ENCODE assay signal across 1 cellular context in the genomic region with DNA sequence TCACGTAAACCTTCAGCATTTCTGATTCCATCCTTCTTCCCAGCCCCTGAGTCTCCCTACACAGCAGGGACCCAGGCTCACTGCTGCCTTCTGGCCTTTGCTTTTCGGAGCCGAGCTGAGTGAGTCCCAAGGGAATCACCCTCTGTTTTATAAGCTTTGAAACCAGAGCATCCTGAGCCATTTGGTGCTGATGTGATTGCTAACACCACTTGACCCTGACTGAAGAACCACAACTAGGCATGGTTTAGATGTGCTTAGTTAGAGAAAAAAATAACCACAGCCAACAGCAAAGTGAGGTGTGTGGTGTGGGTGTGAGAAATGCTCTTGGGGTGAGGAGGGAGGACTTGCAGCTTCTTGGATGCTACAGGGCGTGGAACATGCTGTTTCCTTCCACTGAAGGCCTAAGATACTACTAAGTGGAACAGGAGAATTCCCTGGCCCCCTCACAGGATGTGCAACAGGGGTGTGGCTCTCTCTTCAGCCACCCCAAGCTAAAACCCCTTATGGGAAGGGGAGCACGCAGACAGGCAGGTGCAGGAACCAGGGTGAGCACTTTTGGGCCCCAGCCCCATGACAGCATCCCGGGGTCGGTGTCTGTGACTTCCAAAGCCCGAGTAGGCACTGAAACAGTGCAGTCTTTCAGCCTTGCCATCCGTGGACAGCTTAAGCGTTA.
TF ChIP-seq lines count a peak whose summit lies in the region.

A gene (minus strand): TSS at position 221 of the 673 bp plus-strand sequence. CDS start 53,767 bp downstream, outside the sequence.

TF ChIP-seq in SK-N-SH, 30 proteins besides CTCF, POLR2A, EP300 and RAD21 (continued from another document):
- TF ChIP-seq, protein P1, sequence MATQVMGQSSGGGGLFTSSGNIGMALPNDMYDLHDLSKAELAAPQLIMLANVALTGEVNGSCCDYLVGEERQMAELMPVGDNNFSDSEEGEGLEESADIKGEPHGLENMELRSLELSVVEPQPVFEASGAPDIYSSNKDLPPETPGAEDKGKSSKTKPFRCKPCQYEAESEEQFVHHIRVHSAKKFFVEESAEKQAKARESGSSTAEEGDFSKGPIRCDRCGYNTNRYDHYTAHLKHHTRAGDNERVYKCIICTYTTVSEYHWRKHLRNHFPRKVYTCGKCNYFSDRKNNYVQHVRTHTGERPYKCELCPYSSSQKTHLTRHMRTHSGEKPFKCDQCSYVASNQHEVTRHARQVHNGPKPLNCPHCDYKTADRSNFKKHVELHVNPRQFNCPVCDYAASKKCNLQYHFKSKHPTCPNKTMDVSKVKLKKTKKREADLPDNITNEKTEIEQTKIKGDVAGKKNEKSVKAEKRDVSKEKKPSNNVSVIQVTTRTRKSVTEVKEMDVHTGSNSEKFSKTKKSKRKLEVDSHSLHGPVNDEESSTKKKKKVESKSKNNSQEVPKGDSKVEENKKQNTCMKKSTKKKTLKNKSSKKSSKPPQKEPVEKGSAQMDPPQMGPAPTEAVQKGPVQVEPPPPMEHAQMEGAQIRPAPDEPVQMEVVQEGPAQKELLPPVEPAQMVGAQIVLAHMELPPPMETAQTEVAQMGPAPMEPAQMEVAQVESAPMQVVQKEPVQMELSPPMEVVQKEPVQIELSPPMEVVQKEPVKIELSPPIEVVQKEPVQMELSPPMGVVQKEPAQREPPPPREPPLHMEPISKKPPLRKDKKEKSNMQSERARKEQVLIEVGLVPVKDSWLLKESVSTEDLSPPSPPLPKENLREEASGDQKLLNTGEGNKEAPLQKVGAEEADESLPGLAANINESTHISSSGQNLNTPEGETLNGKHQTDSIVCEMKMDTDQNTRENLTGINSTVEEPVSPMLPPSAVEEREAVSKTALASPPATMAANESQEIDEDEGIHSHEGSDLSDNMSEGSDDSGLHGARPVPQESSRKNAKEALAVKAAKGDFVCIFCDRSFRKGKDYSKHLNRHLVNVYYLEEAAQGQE (IDR thresholded peaks at IDR 0.05; ENCODE audit: low read depth, low read length), result no peak
